ENCODE assay signal across 11 cellular contexts in the genomic region with DNA sequence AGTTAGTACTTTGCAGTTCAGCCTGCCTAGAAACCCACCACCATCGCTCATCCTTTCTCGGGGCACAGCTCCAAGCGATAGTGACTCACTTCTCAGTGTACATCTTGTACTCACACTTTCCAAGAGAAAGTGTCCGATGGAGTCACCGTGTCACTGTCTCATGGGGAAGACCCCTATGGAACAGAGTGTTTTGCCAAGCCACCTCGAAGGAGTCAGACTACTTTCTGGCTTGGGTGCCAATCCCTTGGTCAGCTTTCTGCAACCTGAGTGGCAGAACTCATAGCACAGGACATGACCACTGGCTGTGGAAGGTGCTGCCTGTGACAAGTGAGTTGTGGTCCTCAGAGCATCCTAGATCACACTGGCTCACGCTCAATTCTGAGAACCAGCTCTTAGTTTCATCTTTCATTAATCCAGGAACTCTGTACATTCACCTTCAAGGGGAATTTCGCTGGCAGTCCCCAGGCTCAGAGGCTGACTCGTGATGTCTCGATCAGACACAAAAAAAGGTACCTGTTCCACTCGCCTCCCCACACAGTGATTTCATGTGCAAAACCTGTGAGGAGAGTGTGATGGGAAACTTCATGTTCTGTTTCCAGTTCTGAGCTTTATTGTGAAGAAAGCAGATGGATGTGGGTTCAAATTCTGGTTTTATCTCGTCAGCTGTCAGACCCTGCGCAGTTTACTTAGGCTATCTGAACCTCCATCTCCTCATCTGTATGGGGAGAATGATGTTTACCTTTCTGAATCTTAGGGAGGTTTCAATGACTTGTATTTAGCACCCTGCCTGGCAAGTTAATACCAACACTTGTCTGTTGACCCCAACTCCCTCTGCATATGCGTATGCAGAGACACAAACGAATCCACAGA.
DNase-seq lines count a peak whose midpoint lies in the region; ATAC-seq and TF ChIP-seq lines count a peak whose summit lies in the region.
"Had no signal": no experiment of that assay in that cellular context is flagged by ENCODE, and none has a peak within 500 bp of the region (broad histone marks: within the 10 kb centered on the region; RNA-seq: fewer than 3 reads in every experiment).

No MANE protein-coding gene starts in this region.

- H3K4me3 ChIP-seq in GM12865 (ENCODE audit: low read depth, low read length) (no peak overlapping the region), aorta (ENCODE audit: low read length in 2 of 2) (no peak overlapping the region)

- no peaks in the 10 kb centered on the region for H3K9me3 ChIP-seq in aorta (ENCODE audit: control insufficient read depth, low read length)

- peaks cover 91% of the 10 kb centered on the region for H3K4me1 Mint-ChIP-seq in activated B cell treated with CpG ODN at 0.5 μM for 24 hours

- H3K36me3 ChIP-seq in aorta (ENCODE audit: control insufficient read depth in 1 of 2, insufficient read depth in 2 of 2, low read length in 1 of 2), result no peaks in the 10 kb centered on the region

- peak overlapping the region; percentile 92 for H3K27ac Mint-ChIP-seq in activated B cell treated with CpG ODN at 0.5 μM for 24 hours

- no peaks in the 10 kb centered on the region for H3K36me3 Mint-ChIP-seq in activated B cell treated with CpG ODN at 0.5 μM for 24 hours (ENCODE audit: low read depth)

- no peaks in the 10 kb centered on the region for H3K4me1 ChIP-seq in aorta (ENCODE audit: control insufficient read depth in 1 of 2, insufficient read depth in 2 of 2, low read length in 2 of 2)

- peak; percentile 41 for ATAC-seq in activated B cell treated with CpG ODN at 0.5 μM for 24 hours (ENCODE audit: low read depth)
- ATAC-seq in HG03280 (IDR thresholded peaks at IDR 0.05; ENCODE audit: unreplicated experiment), result no peak
- ATAC-seq in GM21526 (IDR thresholded peaks at IDR 0.05; ENCODE audit: low FRiP score, unreplicated experiment), result no peak
- ATAC-seq in aorta (ENCODE audit: low FRiP score), result no peak

- POLR2A ChIA-PET in activated B cell treated with CpG ODN at 0.5 μM for 24 hours (lab: Charles Lee), result interaction anchor here (0.6 to 7.8 kb wide), 22 partner anchors 8 to 126 kb away, joined by 3 to 291 read pairs (median 5); partner anchors contain the start of gene CCND2

- intact Hi-C loops in activated B cell treated with CpG ODN at 0.5 μM for 24 hours (cut with micrococcal nuclease), result loop anchor here (1.0 to 5.0 kb wide), 3 partner anchors 7 to 274 kb away; partner anchors contain the start of genes PARP11 and TIGAR
- intact Hi-C loops in aorta (cut with DNase I), result no loop called here

- no peaks in the 10 kb centered on the region for H3K27me3 ChIP-seq in aorta (ENCODE audit: control insufficient read depth in 1 of 2, insufficient read depth in 2 of 2, low read length in 1 of 2)

- peak overlapping the region; percentile 57 for H3K4me3 Mint-ChIP-seq in activated B cell treated with CpG ODN at 0.5 μM for 24 hours

- H3K27ac ChIP-seq in aorta (ENCODE audit: low read depth in 1 of 2, low read length in 2 of 2), result no peak overlapping the region

- CTCF ChIA-PET in activated B cell treated with CpG ODN at 0.5 μM for 24 hours (lab: Charles Lee), result interaction anchor here (0.8 to 2.6 kb wide), 8 partner anchors 22 to 130 kb away, joined by 3 to 14 read pairs (median 4); partner anchors contain the start of gene CCND2

- TF ChIP-seq CTCF in GM12865 (IDR thresholded peaks at IDR 0.05; ENCODE audit: insufficient read depth, low read depth, low read length, missing control alignments), result no peak
- TF ChIP-seq CTCF in activated B cell treated with CpG ODN at 0.5 μM for 24 hours (IDR thresholded peaks at IDR 0.05), result no peak

- H3K27me3 Mint-ChIP-seq in activated B cell treated with CpG ODN at 0.5 μM for 24 hours, result no peaks in the 10 kb centered on the region

- DNase-seq in GM12865 (ENCODE audit: low read depth), result peak; percentile 82
- DNase-seq in activated B cell treated with CpG ODN at 0.5 μM for 24 hours, result peak; percentile 37
- peak; percentile 71 for DNase-seq in activated naive CD4-positive, alpha-beta T cell treated with anti-CD3 and anti-CD28 coated beads, Interleukin-2, amount 50 U/mL, for 16 hours
- DNase-seq in stimulated activated CD4-positive, alpha-beta T cell treated with anti-CD3 and anti-CD28 coated beads, Interleukin-1b, Interleukin-23, amount 100 ng/mL, for 48 hours, result peak; percentile 84
- no peak for DNase-seq in C1 segment of cervical spinal cord (lab: John Stamatoyannopoulos, UW)
- no peak for DNase-seq in aorta
- DNase-seq: NCI-H2029, nucleus accumbens, Right ventricle myocardium superior had no signal

- WGBS in aorta, 2 donors, result 80% methylated on average over 15 of the region's 15 CpGs

- no peaks in the 10 kb centered on the region for H3K9me3 Mint-ChIP-seq in activated B cell treated with CpG ODN at 0.5 μM for 24 hours

Comparison
In these comparisons a context has a peak if more than half of its experiments do, and no peak if none do; other contexts are left out.
1. DNase-seq: peak in GM12865 (single experiment), activated B cell treated with CpG ODN at 0.5 μM for 24 hours (single experiment), activated naive CD4-positive, alpha-beta T cell treated with anti-CD3 and anti-CD28 coated beads, Interleukin-2, amount 50 U/mL, for 16 hours (single experiment) and stimulated activated CD4-positive, alpha-beta T cell treated with anti-CD3 and anti-CD28 coated beads, Interleukin-1b, Interleukin-23, amount 100 ng/mL, for 48 hours (single experiment); none in C1 segment of cervical spinal cord (0 of 14) and aorta (0 of 2).